8 cellular contexts compared by ENCODE assay signal in the genomic region with DNA sequence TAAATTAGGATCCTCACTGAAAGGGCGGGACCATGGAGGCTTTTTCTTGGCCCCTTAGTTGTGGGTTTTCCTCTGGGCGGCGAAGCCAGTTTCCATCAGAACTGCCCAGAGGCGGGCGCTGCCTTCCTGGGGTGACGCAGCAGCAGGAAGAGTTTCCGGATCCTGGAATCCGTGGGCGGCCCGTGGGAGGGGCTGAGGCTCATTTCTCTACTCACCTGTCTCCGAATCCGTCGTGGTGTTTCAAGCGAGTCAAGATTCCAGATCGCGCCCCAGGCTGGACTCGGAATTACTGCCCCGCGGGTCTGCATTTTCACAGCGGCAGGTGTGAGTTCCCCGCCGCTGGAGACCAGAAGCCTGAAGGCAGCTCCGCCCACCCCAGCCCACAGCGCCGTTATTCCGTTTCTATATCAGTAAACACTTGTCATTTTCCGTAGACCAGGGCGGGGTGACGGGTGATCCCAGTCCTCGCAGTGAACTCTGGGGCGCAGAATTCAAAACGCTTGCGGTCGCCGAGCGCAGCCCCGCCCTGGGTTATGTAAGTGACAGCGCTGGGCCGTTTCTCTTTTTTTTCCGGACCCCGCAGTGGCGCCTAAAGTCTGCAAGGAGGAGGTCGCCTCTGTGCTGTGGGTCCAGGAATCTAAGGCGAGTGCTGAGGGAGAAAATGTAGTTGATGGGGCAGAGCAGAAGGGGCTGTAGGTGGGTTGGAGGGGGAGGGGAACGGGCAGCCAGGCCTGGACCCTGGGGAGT. TPM values are rescaled to one million over a fixed set of nuclear protein-coding genes. Genes with fewer than 3 reads are reported as not detected.
A peak's percentile ranks its signal among the peaks of the same experiment; 100 is the strongest.
DNase-seq lines count a peak whose midpoint lies in the region; FAIRE-seq and TF ChIP-seq lines count a peak whose summit lies in the region.

No MANE protein-coding gene starts in this region.

- H3F3A ChIP-seq in Loucy (ENCODE audit: low read depth) (no peaks in the 10 kb centered on the region), neural progenitor cell (ENCODE audit: low read depth) (no peaks in the 10 kb centered on the region)

- H3K4me2 ChIP-seq in Loucy (ENCODE audit: low read depth, low read length, poor library complexity, severe bottlenecking) = peak overlapping the region; percentile 71
- peak overlapping the region; percentile 89 for H3K4me2 ChIP-seq in neural progenitor cell

- H3K79me2 ChIP-seq in Loucy (ENCODE audit: insufficient read depth, low read length) (peaks cover 38% of the 10 kb centered on the region), neural progenitor cell (ENCODE audit: low read depth) (no peaks in the 10 kb centered on the region)

- no peaks in the 10 kb centered on the region for H3K9me2 ChIP-seq in Loucy (replicated peaks; ENCODE audit: low read depth, low read length)

- H3K9me3 Mint-ChIP-seq in neural progenitor cell = peaks cover 7% of the 10 kb centered on the region

- TF ChIP-seq POLR2A in H54 (IDR thresholded peaks at IDR 0.05; ENCODE audit: low read depth, low read length) = peak; percentile 19; the same call in 1 of the 2 replicates

- H3K4me1 Mint-ChIP-seq in neural progenitor cell = peaks cover 8% of the 10 kb centered on the region

- H3K27me3 ChIP-seq in Loucy (ENCODE audit: insufficient read depth, low read length, poor library complexity, severe bottlenecking) = no peaks in the 10 kb centered on the region
- no peaks in the 10 kb centered on the region for H3K27me3 ChIP-seq in neural progenitor cell
- no peaks in the 10 kb centered on the region for H3K27me3 ChIP-seq in stomach smooth muscle (ENCODE audit: control insufficient read depth in 1 of 2, insufficient read depth in 2 of 2, low read length in 2 of 2)

- H2AFZ ChIP-seq in Loucy (ENCODE audit: low read length) (peak overlapping the region; percentile 95), neural progenitor cell (replicated peaks) (peak overlapping the region; percentile 89)

- H3K9ac ChIP-seq in Loucy (ENCODE audit: low read depth, low read length, poor library complexity, severe bottlenecking) (peak overlapping the region; percentile 95), neural progenitor cell (no peak overlapping the region), stomach smooth muscle (ENCODE audit: low read length in 2 of 2) (peak overlapping the region; percentile 88 to 90)

- H3K27ac ChIP-seq in neural progenitor cell (no peak overlapping the region), stomach smooth muscle (ENCODE audit: low read length) (peak overlapping the region; percentile 94)

- no peak overlapping the region for H3K27ac Mint-ChIP-seq in neural progenitor cell

- H4K20me1 ChIP-seq in Loucy (ENCODE audit: insufficient read depth, low read length, poor library complexity, severe bottlenecking) (no peaks in the 10 kb centered on the region), neural progenitor cell (ENCODE audit: low read depth) (no peaks in the 10 kb centered on the region)

- H3K4me3 Mint-ChIP-seq in neural progenitor cell = peak overlapping the region; percentile 85

- DNase-seq in Daoy (ENCODE audit: low read depth) = peak; percentile 94
- DNase-seq in H54 (ENCODE audit: insufficient read length, low spot score) = peak; percentile 55
- DNase-seq in SHP77 (lab: John Stamatoyannopoulos, UW) = peak; percentile 78 to 84
- peak; percentile 98 for DNase-seq in activated effector memory CD4-positive, alpha-beta T cell treated with anti-CD3 and anti-CD28 coated beads, Interleukin-2, amount 50 U/mL, for 16 hours
- peak; percentile 68 to 89 for DNase-seq in foreskin fibroblast
- peak; percentile 72 for DNase-seq in neural progenitor cell (ENCODE audit: low spot score)

- H3K36me3 ChIP-seq in Loucy (ENCODE audit: insufficient read depth, low read length) (no peaks in the 10 kb centered on the region), neural progenitor cell (no peaks in the 10 kb centered on the region), stomach smooth muscle (ENCODE audit: control insufficient read depth in 2 of 2, insufficient read depth in 2 of 2, low read length in 2 of 2) (no peaks in the 10 kb centered on the region)

- peaks cover 1% of the 10 kb centered on the region for H3K36me3 Mint-ChIP-seq in neural progenitor cell

- no peak for TF ChIP-seq CTCF in Loucy (conservative IDR thresholded peaks at IDR 0.05; ENCODE audit: low read length)
- TF ChIP-seq CTCF in foreskin fibroblast (IDR thresholded peaks at IDR 0.05; ENCODE audit: low read depth, low read length) = no peak
- no peak for TF ChIP-seq CTCF in neural progenitor cell (IDR thresholded peaks at IDR 0.05)

- H3K27me3 Mint-ChIP-seq in neural progenitor cell (ENCODE audit: insufficient read depth, low read depth) = peaks cover 9% of the 10 kb centered on the region

- H3K4me1 ChIP-seq in Loucy (ENCODE audit: insufficient read depth, low read length, poor library complexity, severe bottlenecking) (peaks cover 32% of the 10 kb centered on the region), neural progenitor cell (peaks cover 2% of the 10 kb centered on the region), stomach smooth muscle (ENCODE audit: control insufficient read depth, insufficient read depth, low read length) (peaks cover 15% of the 10 kb centered on the region)

- H3K4me3 ChIP-seq in Loucy (ENCODE audit: low read length, poor library complexity, severe bottlenecking) (peak overlapping the region; percentile 82), foreskin fibroblast (ENCODE audit: low read depth in 1 of 2, low read length in 2 of 2) (peak overlapping the region; percentile 83 to 84), neural progenitor cell (peak overlapping the region; percentile 67), stomach smooth muscle (ENCODE audit: low read length in 2 of 2) (peak overlapping the region; percentile 78 to 83)

- FAIRE-seq in H54 (lab: Jason Lieb, UNC) = peak; percentile 62

- H3K9me3 ChIP-seq in Loucy (ENCODE audit: insufficient read depth, low read depth, low read length) = no peaks in the 10 kb centered on the region
- no peaks in the 10 kb centered on the region for H3K9me3 ChIP-seq in neural progenitor cell (ENCODE audit: low read depth)
- H3K9me3 ChIP-seq in stomach smooth muscle (ENCODE audit: control insufficient read depth in 2 of 2, low read length in 2 of 2) = peaks cover 0 to 7% of the 10 kb centered on the region in 2 donors

RNA-seq across cellular contexts. Expression of a gene that starts 27.2 kb away (rescaled TPM):
- 5.6 and 12.2 TPM in 2 replicates for total RNA-seq in Daoy (2014; rRNA removed; shearing (Covaris generic))
- 17.2 and 17.4 TPM in 2 replicates for total RNA-seq in neural progenitor cell (ENCODE audit: low replicate concordance)

RNA-seq across cellular contexts. Expression of a gene that starts 39.3 kb away (rescaled TPM):
- 47.5 and 48.2 TPM in 2 replicates for total RNA-seq in Daoy (2014; rRNA removed; shearing (Covaris generic))
- total RNA-seq in neural progenitor cell (ENCODE audit: low replicate concordance) = 6.2 and 9.5 TPM in 2 replicates

RNA-seq across cellular contexts. Expression of a gene that starts 40.1 kb away (rescaled TPM):
- total RNA-seq in Daoy (2014; rRNA removed; shearing (Covaris generic)) = 41.5 and 42.0 TPM in 2 replicates
- total RNA-seq in neural progenitor cell (ENCODE audit: low replicate concordance) = 23.2 and 54.9 TPM in 2 replicates

RNA-seq across cellular contexts. Expression of a gene that starts 58.9 kb away (rescaled TPM):
- not detected in 2 replicates for total RNA-seq in Daoy (2014; rRNA removed; shearing (Covaris generic))
- total RNA-seq in neural progenitor cell (ENCODE audit: low replicate concordance) = not detected in 2 replicates
